8 cellular contexts compared by ENCODE assay signal in genomic region chr16:46789499-46790414, GRCh38. TPM values are rescaled to one million over a fixed set of nuclear protein-coding genes. Genes with fewer than 3 reads are reported as not detected.
A peak's percentile ranks its signal among the peaks of the same experiment; 100 is the strongest.
DNase-seq lines count a peak whose midpoint lies in the region; ATAC-seq and TF ChIP-seq lines count a peak whose summit lies in the region.

No MANE protein-coding gene starts in this region.

- DNase-seq in 8988T (peak; percentile 81), OCI-LY7 (ENCODE audit: low spot score) (peak; percentile 89), fibroblast of mammary gland (ENCODE audit: low read depth) (peak; percentile 64), nephron progenitor cell (peak; percentile 74)
- DNase-seq in activated T-helper 1 cell treated with anti-CD3 and anti-CD28 coated beads, Interleukin-2, amount 50 U/mL, for 16 hours (ENCODE audit: low read depth in 1 of 2, low spot score in 1 of 2): peak; percentile 59 to 67
- DNase-seq in stimulated activated naive CD4-positive, alpha-beta T cell (lab: John Stamatoyannopoulos, UW): peak; percentile 64 to 83 (median 78)

- peaks cover 14% of the 10 kb centered on the region for H3K4me1 Mint-ChIP-seq in nephron progenitor cell

- H3K36me3 Mint-ChIP-seq in nephron progenitor cell (ENCODE audit: low read depth): peaks cover 50% of the 10 kb centered on the region

- peaks cover 8% of the 10 kb centered on the region for H3K27me3 Mint-ChIP-seq in nephron progenitor cell (ENCODE audit: low read depth, poor library complexity)

- TF ChIP-seq CTCF in OCI-LY7 (conservative IDR thresholded peaks at IDR 0.05; ENCODE audit: low read length) (no peak), fibroblast of mammary gland (conservative IDR thresholded peaks at IDR 0.05; ENCODE audit: control insufficient read depth, insufficient read depth, low read depth, low read length) (no peak), nephron progenitor cell (IDR thresholded peaks at IDR 0.05) (no peak)

- no peaks in the 10 kb centered on the region for H3K79me2 ChIP-seq in OCI-LY7 (ENCODE audit: insufficient read depth, low read depth, low read length)

- no peaks in the 10 kb centered on the region for H4K20me1 ChIP-seq in OCI-LY7 (ENCODE audit: insufficient read depth, low read length)

- H3K9me2 ChIP-seq in OCI-LY7 (ENCODE audit: insufficient read depth, low read length): no peaks in the 10 kb centered on the region

- peak overlapping the region; percentile 88 for H2AFZ ChIP-seq in OCI-LY7 (ENCODE audit: low read length)

- peak overlapping the region; percentile 83 for H3K4me3 Mint-ChIP-seq in nephron progenitor cell

- peaks cover 9% of the 10 kb centered on the region for H3K36me3 ChIP-seq in OCI-LY7 (ENCODE audit: insufficient read depth, low read length)

- no peak overlapping the region for H3K27ac Mint-ChIP-seq in nephron progenitor cell

- H3K9me3 ChIP-seq in OCI-LY7 (ENCODE audit: low read length): peaks cover 22% of the 10 kb centered on the region; the same call in 1 of the 2 replicates

- BruUV-seq in OCI-LY7 (replicated peaks; lab: Mats Ljungman, UMichigan): no TSS peak

- H3K4me1 ChIP-seq in OCI-LY7 (ENCODE audit: insufficient read depth, low read length, poor library complexity, severe bottlenecking): peaks cover 43% of the 10 kb centered on the region

- H3K4me3 ChIP-seq in OCI-LY7 (ENCODE audit: low read depth, low read length, poor library complexity, severe bottlenecking): peak overlapping the region; percentile 72
- peak overlapping the region; percentile 49 for H3K4me3 ChIP-seq in fibroblast of mammary gland (ENCODE audit: control insufficient read depth, low read depth, low read length)

- peak overlapping the region; percentile 81 for H3K27ac ChIP-seq in OCI-LY7 (ENCODE audit: low read depth, low read length, poor library complexity, severe bottlenecking)

- CTCF ChIA-PET in OCI-LY7 (lab: Charles Lee; ENCODE audit: unreplicated experiment): interaction anchor here (0.5 to 1.0 kb wide), 9 partner anchors 12 to 1503 kb away, joined by 3 to 6 read pairs (median 3); no protein-coding TSS in a partner anchor

- peak overlapping the region; percentile 99 for H3K4me2 ChIP-seq in OCI-LY7 (ENCODE audit: low read length)

- intact Hi-C loops in OCI-LY7 (cut with micrococcal nuclease; ENCODE audit: unreplicated experiment): loop anchor here (2.0 kb wide), 2 partner anchors 41 to 101 kb away; partner anchors contain the start of genes C16orf87, ORC6 and VPS35

- POLR2A ChIA-PET in OCI-LY7 (lab: Charles Lee): interaction anchor here (0.6 to 3.5 kb wide), 21 partner anchors 10 to 703 kb away, joined by 3 to 20 read pairs (median 5); no protein-coding TSS in a partner anchor

- peaks cover 67% of the 10 kb centered on the region for H3K9me3 Mint-ChIP-seq in nephron progenitor cell

- ATAC-seq in GM18868 (IDR thresholded peaks at IDR 0.05; ENCODE audit: unreplicated experiment) (peak; percentile 86), HG03095 (IDR thresholded peaks at IDR 0.05; ENCODE audit: unreplicated experiment) (peak; percentile 75)

RNA-seq across cellular contexts. Expression of gene C16orf87, which starts 41.2 kb away (rescaled TPM):
- 9.1 and 14.9 TPM in 2 replicates for total RNA-seq in OCI-LY7 (2014; rRNA removed; shearing (Covaris generic))
- total RNA-seq in OCI-LY7 (2022): 21.1 and 22.1 TPM in 2 replicates

RNA-seq across cellular contexts. Expression of gene MYLK3, which starts 41.6 kb away (rescaled TPM):
- 0.44 and 2.3 TPM in 2 replicates for total RNA-seq in OCI-LY7 (2014; rRNA removed; shearing (Covaris generic))
- total RNA-seq in OCI-LY7 (2022): 0.97 and 1.3 TPM in 2 replicates

Comparison
In these comparisons a context has a peak if more than half of its experiments do, and no peak if none do; other contexts are left out.
1. Peak in every context shown above with its lines: DNase-seq, ATAC-seq, H3K4me3 ChIP-seq and H3K27ac ChIP-seq.